In the genomic region with DNA sequence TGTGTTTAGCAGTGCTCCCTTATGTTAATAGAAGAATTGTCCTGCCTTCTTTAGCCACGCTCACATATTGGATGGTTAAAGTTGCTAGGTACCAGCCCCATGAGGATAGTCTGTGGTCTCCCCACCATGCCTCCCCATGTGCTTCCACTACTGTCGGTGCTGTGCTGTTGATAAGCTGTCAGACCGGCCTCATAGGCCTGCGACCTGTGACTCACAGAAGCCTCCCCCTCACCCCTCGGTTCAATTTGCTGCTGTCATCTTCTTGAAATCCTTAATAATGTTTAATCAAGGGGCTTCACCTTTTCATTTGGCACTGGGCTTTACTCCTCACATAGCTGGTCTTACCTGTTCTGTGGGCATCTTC, we compare ENCODE assay signal across 23 cellular contexts.
"Had no signal": no experiment of that assay in that cellular context is flagged by ENCODE, and none has a peak within 500 bp of the region (broad histone marks: within the 10 kb centered on the region; RNA-seq: fewer than 3 reads in every experiment).

No MANE protein-coding gene starts in this region.

- H3K27me3 ChIP-seq: colonic mucosa, gastrocnemius medialis, pancreas, sigmoid colon, thyroid gland, upper lobe of right lung had no signal

- H3K36me3 ChIP-seq: colonic mucosa, gastrocnemius medialis, left ventricle myocardium inferior, pancreas, prostate gland, sigmoid colon, thyroid gland, upper lobe of right lung had no signal

- H3K9me3 ChIP-seq: colonic mucosa, gastrocnemius medialis, left ventricle myocardium inferior, mucosa of descending colon, pancreas, prostate gland, sigmoid colon, thyroid gland, upper lobe of right lung had no signal

- FAIRE-seq: bronchial epithelial cell, pancreas, small intestine had no signal

- H3K4me1 ChIP-seq: colonic mucosa, gastrocnemius medialis, left ventricle myocardium inferior, pancreas, prostate gland, thyroid gland, upper lobe of right lung had no signal

- H3K27ac ChIP-seq: colonic mucosa, gastrocnemius medialis, left ventricle myocardium inferior, pancreas, prostate gland, sigmoid colon, thyroid gland, upper lobe of right lung had no signal

- DNase-seq: activated CD4-positive, alpha-beta memory T cell treated with anti-CD3 and anti-CD28 coated beads for 36 hours; activated CD4-positive, alpha-beta T cell treated with anti-CD3 and anti-CD28 coated beads, Interleukin-2, amount 10 ng/mL, durations not matched to agents 24 days and 14 days; activated CD8-positive, alpha-beta memory T cell treated with anti-CD3 and anti-CD28 coated beads, Interleukin-2, amount 50 U/mL, for 48 hours; activated T-cell treated with anti-CD3 and anti-CD28 coated beads, Interleukin-2, amount 50 U/mL, for 24 hours; colonic mucosa; effector memory CD4-positive, alpha-beta T cell; erythroblast; gastrocnemius medialis; glutamatergic neuron; left ventricle myocardium inferior; mucosa of descending colon; pancreas; sigmoid colon; small intestine; stimulated activated CD4-positive, alpha-beta T cell treated with anti-CD3 and anti-CD28 coated beads, Interleukin-4, amount 100 ng/mL, for 4 hours; stimulated activated CD8-positive, alpha-beta memory T cell treated with anti-CD3 and anti-CD28 coated beads, Interleukin-4, amount 100 ng/mL, for 48 hours; stimulated activated naive CD8-positive, alpha-beta T cell treated with anti-CD3 and anti-CD28 coated beads, Interleukin-15, amount 100 ng/mL, for 72 hours; substantia nigra; thyroid gland; upper lobe of right lung had no signal

- H3K4me3 ChIP-seq: colonic mucosa, gastrocnemius medialis, left ventricle myocardium inferior, lung, mucosa of descending colon, pancreas, prostate gland, sigmoid colon, thyroid gland, upper lobe of right lung had no signal
